Comparison of ENCODE assay signal across 7 cellular contexts in the genomic region with DNA sequence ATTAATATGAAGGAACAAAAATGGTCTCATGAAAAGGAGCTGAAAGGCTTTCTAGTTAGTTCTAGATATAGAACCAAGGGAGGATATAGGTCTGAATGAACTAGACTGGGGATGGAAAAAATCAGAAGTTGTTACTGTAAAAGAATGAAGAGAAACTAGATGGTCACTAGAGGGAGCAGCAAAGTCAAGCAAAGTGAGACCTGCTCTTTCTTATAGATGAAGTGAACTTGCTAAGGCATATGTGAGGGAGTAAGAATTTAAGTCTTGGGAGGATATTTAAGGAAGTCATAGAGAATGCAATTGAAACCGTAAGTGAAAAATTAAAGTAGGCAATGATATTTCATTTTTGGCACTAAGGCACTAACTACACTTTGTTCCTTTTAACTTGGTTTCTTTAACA.
DNase-seq lines count a peak whose midpoint lies in the region; ATAC-seq, FAIRE-seq and TF ChIP-seq lines count a peak whose summit lies in the region.
"Not testable (repeated sequence)": the region's sequence is repeated elsewhere in the genome, so short reads cannot be mapped to it uniquely, and the experiment has no call there.

No MANE protein-coding gene starts in this region.

- ATAC-seq in GM19372 (IDR thresholded peaks at IDR 0.05; ENCODE audit: low read depth, unreplicated experiment) (peak; percentile 80), HG02852 (IDR thresholded peaks at IDR 0.05; ENCODE audit: unreplicated experiment) (peak; percentile 76)

- POLR2A ChIA-PET in RWPE1 (lab: Yijun Ruan, JAX; ENCODE audit: low non-redundant PET): not testable (repeated sequence)

- H3K4me3 ChIP-seq in choroid plexus epithelial cell (ENCODE audit: low read depth, low read length): not testable (repeated sequence)

- DNase-seq in M059J (ENCODE audit: low read depth) (peak; percentile 50), RWPE1 (ENCODE audit: low spot score) (peak; percentile 1), choroid plexus epithelial cell (ENCODE audit: low read depth) (peak; percentile 74), kidney glomerular epithelial cell (lab: John Stamatoyannopoulos, UW) (peak; percentile 50)

- H3K27ac ChIP-seq in RWPE1: not testable (repeated sequence)

- peak; percentile 92 for FAIRE-seq in G401.6 (lab: Jason Lieb, UNC)

- CTCF ChIA-PET in RWPE1 (lab: Yijun Ruan, JAX): not testable (repeated sequence)

- TF ChIP-seq CTCF in RWPE1 (conservative IDR thresholded peaks at IDR 0.05; ENCODE audit: low read depth) (peak; percentile 35), choroid plexus epithelial cell (conservative IDR thresholded peaks at IDR 0.05; ENCODE audit: low read depth, low read length) (peak; percentile 49)

Comparison
In these comparisons a context has a peak if more than half of its experiments do, and no peak if none do; other contexts are left out.
1. DNase-seq: peak in every context shown above with its lines; median percentile 74 in choroid plexus epithelial cell; 50 in M059J; 50 in kidney glomerular epithelial cell; 1 in RWPE1.